ENCODE assay signal across 8 cellular contexts in the genomic region with DNA sequence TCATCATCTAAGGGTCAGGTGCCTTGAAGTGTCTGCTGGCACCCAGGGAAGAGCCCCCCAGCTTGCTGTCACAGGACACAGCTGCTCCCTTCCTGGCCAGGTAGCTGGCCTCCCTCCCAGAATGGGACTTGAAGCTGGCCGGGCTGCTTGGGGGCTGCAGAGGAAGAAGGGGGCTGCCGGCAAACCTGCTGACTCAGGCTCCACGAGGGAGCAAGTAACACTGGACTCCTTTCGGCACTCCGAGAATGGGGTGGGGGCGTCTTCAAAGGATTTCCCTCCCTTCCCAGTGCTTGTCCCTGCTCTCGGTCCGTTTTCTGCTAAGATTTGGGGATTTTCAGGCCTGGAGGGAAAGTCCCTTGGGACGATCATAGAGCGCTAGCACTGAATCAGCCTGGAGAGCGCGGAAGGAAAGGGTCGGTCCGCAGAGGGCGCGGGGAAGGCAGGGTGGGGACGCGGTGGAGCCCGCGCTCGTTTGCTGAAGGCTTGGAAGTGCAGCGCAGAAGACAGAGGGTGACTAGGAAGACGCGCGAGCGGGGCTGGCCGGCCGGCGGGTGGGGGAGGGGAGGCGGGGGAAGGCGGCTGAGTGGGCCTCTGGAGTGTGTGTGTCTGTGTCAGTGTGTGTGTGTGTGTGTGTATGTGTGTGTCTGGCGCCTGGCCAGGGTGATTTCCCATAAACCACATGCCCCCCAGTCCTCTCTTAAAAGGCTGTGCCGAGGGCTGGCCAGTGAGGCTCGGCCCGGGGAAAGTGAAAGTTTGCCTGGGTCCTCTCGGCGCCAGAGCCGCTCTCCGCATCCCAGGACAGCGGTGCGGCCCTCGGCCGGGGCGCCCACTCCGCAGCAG. TPM values are rescaled to one million over a fixed set of nuclear protein-coding genes. Genes with fewer than 3 reads are reported as not detected.
DNase-seq lines count a peak whose midpoint lies in the region; ATAC-seq and TF ChIP-seq lines count a peak whose summit lies in the region.

Gene CSF1 (plus strand): TSS at position 727 of the 840 bp plus-strand sequence. CDS start 175 bp downstream, outside the sequence.

- H3K36me3 Mint-ChIP-seq in endodermal cell (ENCODE audit: low read depth) = no peaks in the 10 kb centered on the region

- H3K4me1 ChIP-seq in endodermal cell (ENCODE audit: control insufficient read depth, insufficient read depth, low read length) = peaks cover 11% of the 10 kb centered on the region
- H3K4me1 ChIP-seq in mesendoderm (ENCODE audit: control insufficient read depth, low read depth, low read length) = no peaks in the 10 kb centered on the region

- no peak within 1 kb of the TSS for H2AK5ac ChIP-seq in mesendoderm (ENCODE audit: low read length)

- H3K79me2 ChIP-seq in mesendoderm (ENCODE audit: control insufficient read depth, insufficient read depth, low read length) = no peaks in the 10 kb centered on the region

- no peak within 1 kb of the TSS for H2BK120ac ChIP-seq in mesendoderm (ENCODE audit: low read depth, low read length)

- H3K4ac ChIP-seq in mesendoderm (ENCODE audit: low read depth, low read length) = peak within 1 kb of the TSS; percentile 45

- peak within 1 kb of the TSS; percentile 71 for H3K4me2 ChIP-seq in mesendoderm (ENCODE audit: low read length)

- H3K9me3 ChIP-seq in endodermal cell (ENCODE audit: control insufficient read depth, low read length) = no peaks in the 10 kb centered on the region

- no peaks in the 10 kb centered on the region for H3K79me1 ChIP-seq in mesendoderm (ENCODE audit: low read length)

- H4K8ac ChIP-seq in mesendoderm (ENCODE audit: low read depth, low read length) = no peak within 1 kb of the TSS

- H3K56ac ChIP-seq in mesendoderm (ENCODE audit: low read length) = peak within 1 kb of the TSS; percentile 78

- H3K4me1 Mint-ChIP-seq in endodermal cell = peaks cover 15% of the 10 kb centered on the region

- no peak within 1 kb of the TSS for H2BK15ac ChIP-seq in mesendoderm (replicated peaks; ENCODE audit: low read depth)

- H3K4me3 ChIP-seq in endodermal cell (ENCODE audit: low read length) = peak within 1 kb of the TSS; percentile 75
- H3K4me3 ChIP-seq in mesendoderm (ENCODE audit: low read length) = peak within 1 kb of the TSS; percentile 49

- no peak within 1 kb of the TSS for H3K9ac ChIP-seq in endodermal cell (ENCODE audit: extremely low read depth, low read length, poor library complexity, severe bottlenecking)
- peak within 1 kb of the TSS; percentile 74 for H3K9ac ChIP-seq in mesendoderm (ENCODE audit: low read length)

- no peaks in the 10 kb centered on the region for H3K9me3 Mint-ChIP-seq in endodermal cell

- peak within 1 kb of the TSS; percentile 57 for H3K4me3 Mint-ChIP-seq in endodermal cell

- no peak within 1 kb of the TSS for H3K27ac Mint-ChIP-seq in endodermal cell

- H3K36me3 ChIP-seq in endodermal cell (ENCODE audit: control insufficient read depth, insufficient read depth, low read length) = no peaks in the 10 kb centered on the region
- H3K36me3 ChIP-seq in mesendoderm (ENCODE audit: control insufficient read depth, insufficient read depth, low read length) = no peaks in the 10 kb centered on the region

- H3K27me3 Mint-ChIP-seq in endodermal cell (ENCODE audit: insufficient read depth) = peaks cover 73% of the 10 kb centered on the region

- H3K23ac ChIP-seq in mesendoderm (ENCODE audit: low read length) = peak within 1 kb of the TSS; percentile 83

- 6 to 15% methylated on average over 7 to 45 of the region's 45 CpGs for WGBS in endodermal cell (ENCODE audit: insufficient coverage in 1 of 2, insufficient read length in 1 of 2), 2 experiments
- WGBS in mesendoderm (ENCODE audit: extremely low coverage, insufficient coverage, low lambda C conversion rate) = no CpG with 5 or more reads among the region's 45 CpGs

- no peak within 1 kb of the TSS for H4K5ac ChIP-seq in mesendoderm (ENCODE audit: low read length)

- H2BK5ac ChIP-seq in mesendoderm (ENCODE audit: low read length) = no peak within 1 kb of the TSS

- TF ChIP-seq CTCF in endodermal cell (conservative IDR thresholded peaks at IDR 0.05) = no peak

- peaks cover 42% of the 10 kb centered on the region for H3K27me3 ChIP-seq in endodermal cell (ENCODE audit: control insufficient read depth, insufficient read depth, low read length, poor library complexity, severe bottlenecking)
- H3K27me3 ChIP-seq in mesendoderm (ENCODE audit: insufficient read depth, low read length, poor library complexity) = peaks cover 3% of the 10 kb centered on the region

- DNase-seq in NCI-H1436 (lab: John Stamatoyannopoulos, UW) (peak; percentile 12), NCI-H1436 treated with DMSO at 0.1 percent for 48 hours (lab: John Stamatoyannopoulos, UW) (no peak), NCI-H2227 treated with DMSO at 0.1 percent for 48 hours (lab: John Stamatoyannopoulos, UW) (peak; percentile 73), endodermal cell (peak; percentile 84), mesendoderm (peak; percentile 64)
- DNase-seq in activated CD8-positive, alpha-beta memory T cell treated with anti-CD3 and anti-CD28 coated beads, Interleukin-2, amount 50 U/mL, for 48 hours = peak; percentile 87
- DNase-seq in stimulated activated CD8-positive, alpha-beta memory T cell treated with anti-CD3 and anti-CD28 coated beads, Interleukin-12 subunit alpha, Interleukin-12 subunit beta, amount 100 ng/mL, for 4 hours (ENCODE audit: low read depth) = peak; percentile 61

- H3K18ac ChIP-seq in mesendoderm (ENCODE audit: low read length) = peak within 1 kb of the TSS; percentile 39

- no peak for ATAC-seq in HG03457 (IDR thresholded peaks at IDR 0.05; ENCODE audit: unreplicated experiment)

- H3K27ac ChIP-seq in endodermal cell (ENCODE audit: low read depth, low read length) (no peak within 1 kb of the TSS), mesendoderm (ENCODE audit: low read depth, low read length) (no peak within 1 kb of the TSS)

RNA-seq across cellular contexts. Expression of gene CSF1, which starts in this region (rescaled TPM):
- 1 to 10 TPM; 1.0 to 2.1 TPM for total RNA-seq in endodermal cell
- polyA plus RNA-seq in endodermal cell (2013, experiment 1 of 2) = 8.3 TPM
- polyA plus RNA-seq in endodermal cell (2013, experiment 2 of 2) = 7.3 TPM
- polyA plus RNA-seq in mesendoderm (2013, experiment 1 of 2) = 2.3 TPM
- 2.0 TPM for polyA plus RNA-seq in mesendoderm (2013, experiment 2 of 2)
